Comparison of ENCODE assay signal across 26 cellular contexts in the genomic region with DNA sequence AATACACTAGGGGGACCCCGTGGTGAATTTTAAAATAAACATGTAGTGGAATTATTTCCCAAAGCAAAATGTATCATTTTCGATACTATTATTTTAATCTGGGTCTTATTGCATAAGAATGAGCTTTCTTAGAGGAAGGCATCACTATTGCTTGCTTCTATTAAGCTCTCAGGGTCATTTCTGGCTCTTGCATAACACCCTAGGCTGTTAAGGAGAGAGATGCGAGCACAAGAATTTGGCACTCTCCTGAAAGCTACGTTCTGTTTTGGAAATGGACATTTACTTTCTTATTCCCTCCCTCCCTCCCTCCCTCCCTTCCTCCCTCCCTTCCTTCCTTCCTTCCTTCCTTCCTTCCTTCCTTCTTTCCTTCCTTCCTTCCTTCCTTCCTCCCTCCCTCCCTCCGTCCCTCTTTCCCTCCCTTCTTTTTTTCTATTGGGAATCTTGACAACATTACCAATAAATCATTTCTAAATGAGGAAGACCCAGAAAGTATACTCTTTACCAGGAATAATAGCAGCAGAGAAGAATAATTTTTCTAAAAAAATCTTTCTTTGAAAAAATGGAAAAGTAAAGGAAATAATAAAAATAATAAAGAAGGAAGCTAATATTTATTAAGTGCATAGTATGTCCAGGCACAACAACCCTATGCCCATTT.
"Had no signal": no experiment of that assay in that cellular context is flagged by ENCODE, and none has a peak within 500 bp of the region (broad histone marks: within the 10 kb centered on the region; RNA-seq: fewer than 3 reads in every experiment).

No MANE protein-coding gene starts in this region.

- ATAC-seq: activated CD8-positive, alpha-beta T cell treated with anti-CD3 and anti-CD28 coated beads for 36 hours; activated T-helper 17 cell treated with anti-CD3 and anti-CD28 coated beads, Interleukin-2, amount 50 U/mL, for 72 hours; gastrocnemius medialis; left ventricle myocardium superior; mucosa of descending colon; right cardiac atrium; stimulated activated effector memory CD8-positive, alpha-beta T cell treated with anti-CD3 and anti-CD28 coated beads, Interleukin-12 subunit alpha, Interleukin-12 subunit beta, amount 100 ng/mL, for 72 hours had no signal

- H3K27ac ChIP-seq: brain microvascular endothelial cell, gastrocnemius medialis, neural progenitor cell, prostate gland, stomach, vagina had no signal

- H3K27me3 Mint-ChIP-seq: activated CD8-positive, alpha-beta T cell treated with anti-CD3 and anti-CD28 coated beads for 36 hours; activated naive CD8-positive, alpha-beta T cell treated with anti-CD3 and anti-CD28 coated beads, Interleukin-2, amount 10 ng/mL, durations not matched to agents 7 days and 5 days; naive B cell had no signal

- H2AFZ ChIP-seq: neural progenitor cell had no signal

- H3K36me3 Mint-ChIP-seq: activated naive CD8-positive, alpha-beta T cell treated with anti-CD3 and anti-CD28 coated beads, Interleukin-2, amount 10 ng/mL, durations not matched to agents 7 days and 5 days; memory B cell; naive B cell; neural progenitor cell; stimulated activated effector memory CD8-positive, alpha-beta T cell treated with anti-CD3 and anti-CD28 coated beads, Interleukin-12 subunit alpha, Interleukin-12 subunit beta, amount 100 ng/mL, for 72 hours had no signal

- H3K4me2 ChIP-seq: neural progenitor cell, smooth muscle cell had no signal

- H3K36me3 ChIP-seq: brain microvascular endothelial cell, gastrocnemius medialis, neural progenitor cell, prostate gland, stomach, vagina had no signal

- H3K4me1 ChIP-seq: gastrocnemius medialis, neural progenitor cell, prostate gland, stomach, vagina had no signal

- DNase-seq: activated CD4-positive, alpha-beta T cell treated with anti-CD3 and anti-CD28 coated beads for 48 hours; activated CD4-positive, CD25-positive, alpha-beta regulatory T cell; activated CD8-positive, alpha-beta T cell treated with anti-CD3 and anti-CD28 coated beads for 36 hours; activated naive CD4-positive, alpha-beta T cell treated with Interleukin-2 at 50 U/mL for 16 hours; activated naive CD8-positive, alpha-beta T cell treated with anti-CD3 and anti-CD28 coated beads, Interleukin-2, amount 10 ng/mL, durations not matched to agents 7 days and 5 days; activated T-cell treated with anti-CD3 and anti-CD28 coated beads, Interleukin-2, amount 50 U/mL, for 1 hour; aorta; brain microvascular endothelial cell; central memory CD4-positive, alpha-beta T cell; cortex of kidney; gastrocnemius medialis; head of caudate nucleus; left ventricle myocardium superior; mucosa of descending colon; naive B cell; right cardiac atrium; stimulated activated CD4-positive, alpha-beta T cell treated with anti-CD3 and anti-CD28 coated beads, Interleukin-4, amount 100 ng/mL, for 24 hours; stomach; trophoblast cell had no signal

- H3K27me3 ChIP-seq: brain microvascular endothelial cell, gastrocnemius medialis, neural progenitor cell, stomach, vagina had no signal

- H3K9me3 Mint-ChIP-seq: activated CD8-positive, alpha-beta T cell treated with anti-CD3 and anti-CD28 coated beads for 36 hours; neural progenitor cell had no signal

- H3K4me1 Mint-ChIP-seq: activated naive CD8-positive, alpha-beta T cell treated with anti-CD3 and anti-CD28 coated beads, Interleukin-2, amount 10 ng/mL, durations not matched to agents 7 days and 5 days; activated T-helper 17 cell treated with anti-CD3 and anti-CD28 coated beads, Interleukin-2, amount 50 U/mL, for 72 hours; memory B cell; naive B cell; neural progenitor cell; stimulated activated effector memory CD8-positive, alpha-beta T cell treated with anti-CD3 and anti-CD28 coated beads, Interleukin-12 subunit alpha, Interleukin-12 subunit beta, amount 100 ng/mL, for 72 hours had no signal

- H3K4me3 Mint-ChIP-seq: activated CD8-positive, alpha-beta T cell treated with anti-CD3 and anti-CD28 coated beads for 36 hours; activated naive CD8-positive, alpha-beta T cell treated with anti-CD3 and anti-CD28 coated beads, Interleukin-2, amount 10 ng/mL, durations not matched to agents 7 days and 5 days; activated T-helper 17 cell treated with anti-CD3 and anti-CD28 coated beads, Interleukin-2, amount 50 U/mL, for 72 hours; memory B cell; naive B cell; neural progenitor cell; stimulated activated effector memory CD8-positive, alpha-beta T cell treated with anti-CD3 and anti-CD28 coated beads, Interleukin-12 subunit alpha, Interleukin-12 subunit beta, amount 100 ng/mL, for 72 hours had no signal

- H3K4me3 ChIP-seq: gastrocnemius medialis, mucosa of descending colon, neural progenitor cell, prostate gland, smooth muscle cell, stomach, vagina had no signal

- H3K9ac ChIP-seq: neural progenitor cell had no signal

- H3K27ac Mint-ChIP-seq: activated CD8-positive, alpha-beta T cell treated with anti-CD3 and anti-CD28 coated beads for 36 hours; activated naive CD8-positive, alpha-beta T cell treated with anti-CD3 and anti-CD28 coated beads, Interleukin-2, amount 10 ng/mL, durations not matched to agents 7 days and 5 days; activated T-helper 17 cell treated with anti-CD3 and anti-CD28 coated beads, Interleukin-2, amount 50 U/mL, for 72 hours; memory B cell; naive B cell; neural progenitor cell; stimulated activated effector memory CD8-positive, alpha-beta T cell treated with anti-CD3 and anti-CD28 coated beads, Interleukin-12 subunit alpha, Interleukin-12 subunit beta, amount 100 ng/mL, for 72 hours had no signal

- H3K9me3 ChIP-seq: gastrocnemius medialis, mucosa of descending colon, prostate gland, stomach, vagina had no signal
